27 cellular contexts compared by ENCODE assay signal in genomic region chr19:2201473-2202148, GRCh38. TPM values are rescaled to one million over a fixed set of nuclear protein-coding genes. Genes with fewer than 3 reads are reported as not detected.
DNase-seq lines count a peak whose midpoint lies in the region; ATAC-seq, FAIRE-seq and TF ChIP-seq lines count a peak whose summit lies in the region.
"Had no signal": no experiment of that assay in that cellular context is flagged by ENCODE, and none has a peak within 500 bp of the region (broad histone marks: within the 10 kb centered on the region; RNA-seq: fewer than 3 reads in every experiment).

No MANE protein-coding gene starts in this region.

- peaks cover 3% of the 10 kb centered on the region; the same call in 1 of the 2 replicates for H3K79me2 ChIP-seq in GM12878 (ENCODE audit: control insufficient read depth, insufficient read depth, low read length)

- peaks cover 3% of the 10 kb centered on the region for H3K4me1 Mint-ChIP-seq in activated CD4-positive, alpha-beta memory T cell treated with anti-CD3 and anti-CD28 coated beads for 36 hours (ENCODE audit: low read depth)
- H3K4me1 Mint-ChIP-seq: activated CD4-positive, alpha-beta T cell treated with anti-CD3 and anti-CD28 coated beads for 36 hours had no signal

- BruUV-seq in A673 (replicated peaks; lab: Mats Ljungman, UMichigan) (no TSS peak), GM12878 (replicated peaks; lab: Mats Ljungman, UMichigan) (TSS peak; percentile 32)

- H3K27me3 ChIP-seq in A673 (replicated peaks; ENCODE audit: insufficient read depth, low read depth, low read length, poor library complexity) (no peaks in the 10 kb centered on the region), HUES64 (ENCODE audit: insufficient read depth, low read length) (no peaks in the 10 kb centered on the region), GM12878 (replicated peaks in 1 of 2; ENCODE audit: control insufficient read depth in 2 of 2, insufficient read depth in 2 of 2, low read length in 1 of 2) (no peaks in the 10 kb centered on the region)
- H3K27me3 ChIP-seq: right lobe of liver had no signal

- TF ChIP-seq POLR2A in GM12878 (IDR thresholded peaks at IDR 0.05; ENCODE audit: low read depth, low read length): no peak

- FAIRE-seq in GM12878 (lab: Jason Lieb, UNC): no peak
- FAIRE-seq: HepG2 had no signal

- H3K9me3 ChIP-seq in A673 (ENCODE audit: low read depth, low read length, poor library complexity, severe bottlenecking) (no peaks in the 10 kb centered on the region), HUES64 (ENCODE audit: insufficient read depth, low read depth, low read length) (no peaks in the 10 kb centered on the region), GM12878 (replicated peaks; ENCODE audit: control insufficient read depth, insufficient read depth, low read length) (no peaks in the 10 kb centered on the region)
- H3K9me3 ChIP-seq: right lobe of liver had no signal

- ATAC-seq in GM12878: no peak
- no peak for ATAC-seq in GM18907 (IDR thresholded peaks at IDR 0.05; ENCODE audit: unreplicated experiment)
- ATAC-seq: activated CD4-positive, alpha-beta T cell treated with anti-CD3 and anti-CD28 coated beads for 36 hours; activated CD8-positive, alpha-beta memory T cell treated with anti-CD3 and anti-CD28 coated beads, Interleukin-2, amount 10 ng/mL, durations not matched to agents 7 days and 5 days; effector memory CD8-positive, alpha-beta T cell; HepG2; naive thymus-derived CD8-positive, alpha-beta T cell; right lobe of liver; T-cell had no signal

- H3K36me3 ChIP-seq in A673 (ENCODE audit: insufficient read depth, low read length, poor library complexity, severe bottlenecking): peaks cover 11% of the 10 kb centered on the region
- peaks cover 28% of the 10 kb centered on the region for H3K36me3 ChIP-seq in HUES64 (ENCODE audit: insufficient read depth, low read length)
- H3K36me3 ChIP-seq in GM12878 (ENCODE audit: control insufficient read depth in 2 of 2, insufficient read depth in 2 of 2, low read length in 1 of 2): peaks cover 8 to 49% of the 10 kb centered on the region in 2 experiments; a peak in 3 of 4 replicates

- TF ChIP-seq CTCF in A673 (conservative IDR thresholded peaks at IDR 0.05; ENCODE audit: low read depth, low read length) (no peak), GM12878 (IDR thresholded peaks at IDR 0.05 in 2 of 3, conservative IDR thresholded peaks at IDR 0.05 in 1 of 3; ENCODE audit: control insufficient read depth in 2 of 3, extremely low read depth in 1 of 3, insufficient read depth in 1 of 3, low read depth in 3 of 3, low read length in 3 of 3) (no peak)

- no peaks in the 10 kb centered on the region for H3K27me3 Mint-ChIP-seq in activated CD4-positive, alpha-beta memory T cell treated with anti-CD3 and anti-CD28 coated beads for 36 hours
- H3K27me3 Mint-ChIP-seq: activated CD4-positive, alpha-beta T cell treated with anti-CD3 and anti-CD28 coated beads for 36 hours; activated CD8-positive, alpha-beta memory T cell treated with anti-CD3 and anti-CD28 coated beads, Interleukin-2, amount 10 ng/mL, durations not matched to agents 7 days and 5 days; activated naive CD4-positive, alpha-beta T cell treated with anti-CD3 and anti-CD28 coated beads, Interleukin-2, amount 50 U/mL, for 24 hours; effector memory CD8-positive, alpha-beta T cell; memory B cell; naive thymus-derived CD8-positive, alpha-beta T cell; T-cell had no signal

- WGBS in HUES64: 96% methylated on average over 21 of the region's 21 CpGs
- 97% methylated on average over 21 of the region's 21 CpGs for WGBS in GM12878 (ENCODE audit: insufficient coverage, insufficient replicate concordance, low lambda C conversion rate, missing lambda C conversion rate)

- H4K20me1 ChIP-seq in GM12878 (ENCODE audit: control insufficient read depth, insufficient read depth): 0 out of 2 replicates have a peak, but pooled peaks cover 2% of the 10 kb centered on the region

- DNase-seq in A673 (ENCODE audit: low spot score) (no peak), GM12878 (ENCODE audit: low read depth, low spot score) (no peak), kidney tubule cell (ENCODE audit: low spot score) (peak; percentile 3), mesenteric fat pad (ENCODE audit: low spot score) (no peak), NCI-H2196 treated with DMSO at 0.1 percent for 48 hours (lab: John Stamatoyannopoulos, UW; ENCODE audit: unreplicated experiment) (no peak)
- no peak for DNase-seq in activated CD4-positive, alpha-beta memory T cell treated with anti-CD3 and anti-CD28 coated beads for 36 hours
- DNase-seq: ACHN; activated CD4-positive, alpha-beta T cell treated with anti-CD3 and anti-CD28 coated beads for 36 hours; activated CD8-positive, alpha-beta memory T cell treated with anti-CD3 and anti-CD28 coated beads, Interleukin-2, amount 10 ng/mL, durations not matched to agents 7 days and 5 days; C1 segment of cervical spinal cord; effector memory CD8-positive, alpha-beta T cell; HCEC 1CT; naive thymus-derived CD8-positive, alpha-beta T cell; NCI-H1092 treated with DMSO at 0.1 percent for 48 hours; NCI-H2029 treated with DMSO at 0.1 percent for 48 hours; NCI-H345; NCI-H774; right lobe of liver; Right ventricle myocardium superior; stimulated activated CD4-positive, alpha-beta T cell treated with anti-CD3 and anti-CD28 coated beads, Interleukin-15, amount 100 ng/mL, for 24 hours; T-cell had no signal

- RAD21 ChIA-PET in GM12878 (lab: Charles Lee; ENCODE audit: unreplicated experiment): no interaction called here

- H3K4me3 Mint-ChIP-seq in activated CD4-positive, alpha-beta memory T cell treated with anti-CD3 and anti-CD28 coated beads for 36 hours: no peak overlapping the region
- H3K4me3 Mint-ChIP-seq: activated CD4-positive, alpha-beta T cell treated with anti-CD3 and anti-CD28 coated beads for 36 hours; activated CD8-positive, alpha-beta memory T cell treated with anti-CD3 and anti-CD28 coated beads, Interleukin-2, amount 10 ng/mL, durations not matched to agents 7 days and 5 days; activated naive CD4-positive, alpha-beta T cell treated with anti-CD3 and anti-CD28 coated beads, Interleukin-2, amount 50 U/mL, for 24 hours; activated T-helper 1 cell treated with anti-CD3 and anti-CD28 coated beads, Interleukin-12 subunit alpha, Interleukin-12 subunit beta, Interleukin-2, Interleukin-4 antibody, amounts not matched to agents 30 ng/mL and 10 ng/mL and 1 ng/mL, durations not matched to agents 14 hours and 24 hours and 36 hours; effector memory CD8-positive, alpha-beta T cell; memory B cell; naive thymus-derived CD8-positive, alpha-beta T cell; T-cell had no signal

- H3K9ac ChIP-seq in HUES64 (ENCODE audit: low read depth, low read length) (no peak overlapping the region), GM12878 (ENCODE audit: control insufficient read depth, insufficient read depth, low read length) (no peak overlapping the region)

- peaks cover 8% of the 10 kb centered on the region for H3K36me3 Mint-ChIP-seq in activated CD4-positive, alpha-beta memory T cell treated with anti-CD3 and anti-CD28 coated beads for 36 hours

- SMC1A ChIA-PET in GM12878 (lab: Charles Lee; ENCODE audit: uncharacterized antibody, unreplicated experiment): no interaction called here

- H3K27ac Mint-ChIP-seq in activated CD4-positive, alpha-beta memory T cell treated with anti-CD3 and anti-CD28 coated beads for 36 hours: no peak overlapping the region
- H3K27ac Mint-ChIP-seq: activated CD4-positive, alpha-beta T cell treated with anti-CD3 and anti-CD28 coated beads for 36 hours; activated CD8-positive, alpha-beta memory T cell treated with anti-CD3 and anti-CD28 coated beads, Interleukin-2, amount 10 ng/mL, durations not matched to agents 7 days and 5 days; activated naive CD4-positive, alpha-beta T cell treated with anti-CD3 and anti-CD28 coated beads, Interleukin-2, amount 50 U/mL, for 24 hours; activated T-helper 1 cell treated with anti-CD3 and anti-CD28 coated beads, Interleukin-12 subunit alpha, Interleukin-12 subunit beta, Interleukin-2, Interleukin-4 antibody, amounts not matched to agents 30 ng/mL and 10 ng/mL and 1 ng/mL, durations not matched to agents 14 hours and 24 hours and 36 hours; effector memory CD8-positive, alpha-beta T cell; memory B cell; T-cell had no signal

- in situ Hi-C loops in GM12878 (cut with MboI): no loop called here

- H3K4me2 ChIP-seq in GM12878 (ENCODE audit: control insufficient read depth, insufficient read depth): no peak overlapping the region

- intact Hi-C loops in A673 (cut with micrococcal nuclease; ENCODE audit: unreplicated experiment): no loop called here
- intact Hi-C loops in GM12878 (cut with micrococcal nuclease; ENCODE audit: unreplicated experiment): no loop called here
- intact Hi-C loops in activated CD4-positive, alpha-beta memory T cell treated with anti-CD3 and anti-CD28 coated beads for 36 hours (cut with micrococcal nuclease): no loop called here

- no peaks in the 10 kb centered on the region for H3K9me3 Mint-ChIP-seq in activated CD4-positive, alpha-beta memory T cell treated with anti-CD3 and anti-CD28 coated beads for 36 hours
- H3K9me3 Mint-ChIP-seq: activated naive CD4-positive, alpha-beta T cell treated with anti-CD3 and anti-CD28 coated beads, Interleukin-2, amount 50 U/mL, for 24 hours; activated T-helper 1 cell treated with anti-CD3 and anti-CD28 coated beads, Interleukin-12 subunit alpha, Interleukin-12 subunit beta, Interleukin-2, Interleukin-4 antibody, amounts not matched to agents 30 ng/mL and 10 ng/mL and 1 ng/mL, durations not matched to agents 14 hours and 24 hours and 36 hours; effector memory CD8-positive, alpha-beta T cell; memory B cell; naive thymus-derived CD8-positive, alpha-beta T cell; T-cell had no signal

- no peak overlapping the region for H2AFZ ChIP-seq in GM12878 (ENCODE audit: control insufficient read depth, low read depth, low read length)

- TF ChIP-seq EP300 in GM12878 (IDR thresholded peaks at IDR 0.05; ENCODE audit: borderline replicate concordance in 1 of 2, control insufficient read depth in 1 of 2, low read depth in 2 of 2, low read length in 2 of 2): no peak

- CTCF ChIA-PET in A673 (lab: Charles Lee) (no interaction called here), GM12878 (lab: Yijun Ruan, JAX) (interaction anchor here (0.5 to 1.2 kb wide), 2 partner anchors 18 to 30 kb away, joined by 3 to 4 read pairs; no protein-coding TSS in a partner anchor)
- CTCF ChIA-PET in activated CD4-positive, alpha-beta memory T cell treated with anti-CD3 and anti-CD28 coated beads for 36 hours (lab: Charles Lee): interaction anchor here (0.6 kb wide), 1 partner anchor 73 kb away, joined by 3 read pairs; no protein-coding TSS in a partner anchor

- no peak for TF ChIP-seq RAD21 in GM12878 (IDR thresholded peaks at IDR 0.05; ENCODE audit: insufficient read depth, low read depth, low read length)

- H3K27ac ChIP-seq in A673 (ENCODE audit: low read depth, low read length, poor library complexity, severe bottlenecking) (peak overlapping the region; percentile 16), HUES64 (ENCODE audit: low read depth, low read length) (peak overlapping the region; percentile 35; the same call in 1 of the 2 replicates), GM12878 (ENCODE audit: control insufficient read depth, insufficient read depth) (no peak overlapping the region)
- H3K27ac ChIP-seq: right lobe of liver had no signal

- POLR2A ChIA-PET in A673 (lab: Charles Lee; ENCODE audit: low non-redundant PET) (no interaction called here), GM12878 (lab: Charles Lee) (no interaction called here)
- POLR2A ChIA-PET in activated CD4-positive, alpha-beta memory T cell treated with anti-CD3 and anti-CD28 coated beads for 36 hours (lab: Charles Lee): no interaction called here

- H3K4me3 ChIP-seq in A673 (ENCODE audit: low read depth, low read length, poor library complexity, severe bottlenecking): no peak overlapping the region
- no peak overlapping the region for H3K4me3 ChIP-seq in HUES64 (ENCODE audit: low read length)
- no peak overlapping the region for H3K4me3 ChIP-seq in GM12878
- H3K4me3 ChIP-seq: right lobe of liver had no signal

- H3K4me1 ChIP-seq in A673 (ENCODE audit: insufficient read depth, low read length, poor library complexity, severe bottlenecking): no peaks in the 10 kb centered on the region
- no peaks in the 10 kb centered on the region for H3K4me1 ChIP-seq in HUES64 (ENCODE audit: insufficient read depth, low read length)
- H3K4me1 ChIP-seq in GM12878 (ENCODE audit: control insufficient read depth, insufficient read depth, low read length): no peaks in the 10 kb centered on the region
- H3K4me1 ChIP-seq: right lobe of liver had no signal

RNA-seq across cellular contexts. Expression of gene PLEKHJ1, which starts 34.5 kb away (rescaled TPM):
- total RNA-seq in A673 (2021): 73.7 and 75.9 TPM in 2 replicates
- polyA plus RNA-seq in HUES64 (2013, experiment 1 of 2): 93.8 TPM
- 88.1 TPM for polyA plus RNA-seq in HUES64 (2013, experiment 2 of 2)
- total RNA-seq in GM12878 (2013; cell fraction: nucleolus; rRNA removed): 30.4 and 31.3 TPM in 2 replicates
- 131 and 133 TPM in 2 replicates for total RNA-seq in GM12878 (2014; rRNA removed)
- 42.8 and 49.7 TPM in 2 replicates for total RNA-seq in GM12878 (2014; rRNA removed; fragmentation: Illumina TruSeq; extraction: Trizol)
- 92.9 and 98.0 TPM in 2 replicates for total RNA-seq in GM12878 (2021)
- 24.5 TPM for polyA plus RNA-seq in GM12878 (2011; ENCODE audit: low read depth)
- polyA plus RNA-seq in GM12878 (2011; rRNA removed): 27.7 and 52.0 TPM in 2 replicates
- 90.9 and 142 TPM in 2 replicates for polyA plus RNA-seq in GM12878 (2011; cell fraction: cytosol; rRNA removed)
- polyA plus RNA-seq in GM12878 (2011; cell fraction: nucleus; rRNA removed): 85.3 and 98.1 TPM in 2 replicates
- polyA plus RNA-seq in GM12878 (2012): 53.2 and 83.0 TPM in 2 replicates
- polyA plus RNA-seq in GM12878 (2014; fragmentation: Illumina TruSeq; extraction: Trizol): 13.8 and 32.4 TPM in 2 replicates
- polyA plus RNA-seq in GM12878 (2014; fragmentation: Nextera tagmentation; extraction: Ambion mirVana): 1 to 10 TPM; 1.3 to 6.9 TPM
- 133 and 158 TPM in 2 replicates for polyA plus RNA-seq in GM12878 (2014; rRNA removed)
- polyA plus RNA-seq in GM12878 (2016; fragmentation: Nextera tagmentation; extraction: Ambion mirVana): 100 to 1,000 TPM; 119 to 125 TPM
- polyA minus RNA-seq in GM12878 (2011; rRNA and poly(A)+ RNA removed): 9.7 and 26.1 TPM in 2 replicates
- polyA minus RNA-seq in GM12878 (2011; cell fraction: cytosol; rRNA and poly(A)+ RNA removed): 12.0 and 16.9 TPM in 2 replicates
- polyA minus RNA-seq in GM12878 (2011; cell fraction: nucleus; rRNA and poly(A)+ RNA removed): 14.1 and 27.3 TPM in 2 replicates
- total RNA-seq in mesenteric fat pad: 46.4 TPM
- 10 to 100 TPM; 60.8 to 64.0 TPM for total RNA-seq in activated CD4-positive, alpha-beta memory T cell treated with anti-CD3 and anti-CD28 coated beads for 36 hours

RNA-seq across cellular contexts. Expression of gene SF3A2, which starts 35.0 kb away (rescaled TPM):
- total RNA-seq in A673 (2021) (186 and 187 TPM in 2 replicates), GM12878 (2014; rRNA removed) (41.5 and 49.3 TPM in 2 replicates), GM12878 (2014; rRNA removed; fragmentation: Illumina TruSeq; extraction: Trizol) (12.3 and 15.6 TPM in 2 replicates), GM12878 (2021) (132 and 143 TPM in 2 replicates), mesenteric fat pad (46.2 TPM)
- 108 TPM for polyA plus RNA-seq in HUES64 (2013, experiment 1 of 2)
- 122 TPM for polyA plus RNA-seq in HUES64 (2013, experiment 2 of 2)
- total RNA-seq in GM12878 (2013; cell fraction: nucleolus; rRNA removed): 88.3 and 88.5 TPM in 2 replicates
- polyA plus RNA-seq in GM12878 (2011; ENCODE audit: low read depth): 49.8 TPM
- polyA plus RNA-seq in GM12878 (2011; rRNA removed) (3.3 and 5.4 TPM in 2 replicates), GM12878 (2014; fragmentation: Illumina TruSeq; extraction: Trizol) (2.4 and 26.9 TPM in 2 replicates), GM12878 (2014; fragmentation: Nextera tagmentation; extraction: Ambion mirVana) (under 1 TPM; 0.33 to 0.55 TPM), GM12878 (2014; rRNA removed) (36.2 and 61.3 TPM in 2 replicates), GM12878 (2016; fragmentation: Nextera tagmentation; extraction: Ambion mirVana) (10 to 100 TPM; 34.4 to 39.7 TPM)
- 11.1 and 14.5 TPM in 2 replicates for polyA plus RNA-seq in GM12878 (2011; cell fraction: cytosol; rRNA removed)
- polyA plus RNA-seq in GM12878 (2011; cell fraction: nucleus; rRNA removed): 89.6 and 126 TPM in 2 replicates
- 86.1 and 131 TPM in 2 replicates for polyA plus RNA-seq in GM12878 (2012)
- 10.2 and 25.5 TPM in 2 replicates for polyA minus RNA-seq in GM12878 (2011; rRNA and poly(A)+ RNA removed)
- polyA minus RNA-seq in GM12878 (2011; cell fraction: cytosol; rRNA and poly(A)+ RNA removed): 30.7 and 38.0 TPM in 2 replicates
- 69.4 and 102 TPM in 2 replicates for polyA minus RNA-seq in GM12878 (2011; cell fraction: nucleus; rRNA and poly(A)+ RNA removed)
- 100 to 1,000 TPM; 123 to 134 TPM for total RNA-seq in activated CD4-positive, alpha-beta memory T cell treated with anti-CD3 and anti-CD28 coated beads for 36 hours

RNA-seq across cellular contexts. Expression of gene DOT1L, which starts 37.9 kb away (rescaled TPM):
- total RNA-seq in A673 (2021) (71.2 and 78.8 TPM in 2 replicates), GM12878 (2014; rRNA removed) (9.2 and 9.5 TPM in 2 replicates), GM12878 (2014; rRNA removed; fragmentation: Illumina TruSeq; extraction: Trizol) (5.4 and 7.0 TPM in 2 replicates), GM12878 (2021) (54.7 and 59.5 TPM in 2 replicates), mesenteric fat pad (34.0 TPM)
- 26.7 TPM for polyA plus RNA-seq in HUES64 (2013, experiment 1 of 2)
- polyA plus RNA-seq in HUES64 (2013, experiment 2 of 2): 30.1 TPM
- total RNA-seq in GM12878 (2013; cell fraction: nucleolus; rRNA removed): 105 and 107 TPM in 2 replicates
- polyA plus RNA-seq in GM12878 (2011; ENCODE audit: low read depth): 4.5 TPM
- polyA plus RNA-seq in GM12878 (2011; rRNA removed) (7.1 and 11.4 TPM in 2 replicates), GM12878 (2014; fragmentation: Illumina TruSeq; extraction: Trizol) (2.9 and 9.6 TPM in 2 replicates), GM12878 (2014; fragmentation: Nextera tagmentation; extraction: Ambion mirVana) (under 1 TPM; 0.18 to 0.26 TPM), GM12878 (2014; rRNA removed) (22.2 and 29.1 TPM in 2 replicates), GM12878 (2016; fragmentation: Nextera tagmentation; extraction: Ambion mirVana) (10 to 100 TPM; 10.1 to 12.9 TPM)
- 15.1 and 16.5 TPM in 2 replicates for polyA plus RNA-seq in GM12878 (2011; cell fraction: cytosol; rRNA removed)
- polyA plus RNA-seq in GM12878 (2011; cell fraction: nucleus; rRNA removed): 106 and 193 TPM in 2 replicates
- polyA plus RNA-seq in GM12878 (2012): 17.8 and 23.1 TPM in 2 replicates
- polyA minus RNA-seq in GM12878 (2011; rRNA and poly(A)+ RNA removed): 21.3 and 24.5 TPM in 2 replicates
- polyA minus RNA-seq in GM12878 (2011; cell fraction: cytosol; rRNA and poly(A)+ RNA removed): 19.2 and 22.3 TPM in 2 replicates
- polyA minus RNA-seq in GM12878 (2011; cell fraction: nucleus; rRNA and poly(A)+ RNA removed): 26.8 and 37.7 TPM in 2 replicates
- 10 to 100 TPM; 50.2 to 53.7 TPM for total RNA-seq in activated CD4-positive, alpha-beta memory T cell treated with anti-CD3 and anti-CD28 coated beads for 36 hours

RNA-seq across cellular contexts. Expression of gene AMH, which starts 47.5 kb away (rescaled TPM):
- total RNA-seq in A673 (2021) (15.1 and 16.3 TPM in 2 replicates), GM12878 (2014; rRNA removed) (1.4 and 1.7 TPM in 2 replicates), GM12878 (2014; rRNA removed; fragmentation: Illumina TruSeq; extraction: Trizol) (0.18 TPM in 1 of 2 replicates, not detected in the other), GM12878 (2021) (2.1 and 3.5 TPM in 2 replicates), mesenteric fat pad (0.93 TPM)
- polyA plus RNA-seq in HUES64 (2013, experiment 1 of 2): 2.9 TPM
- 2.3 TPM for polyA plus RNA-seq in HUES64 (2013, experiment 2 of 2)
- total RNA-seq in GM12878 (2013; cell fraction: nucleolus; rRNA removed): 3.2 and 4.9 TPM in 2 replicates
- not detected for polyA plus RNA-seq in GM12878 (2011; ENCODE audit: low read depth)
- polyA plus RNA-seq in GM12878 (2011; rRNA removed) (0.20 and 0.22 TPM in 2 replicates), GM12878 (2014; fragmentation: Illumina TruSeq; extraction: Trizol) (not detected in 2 replicates), GM12878 (2014; fragmentation: Nextera tagmentation; extraction: Ambion mirVana) (not detected), GM12878 (2014; rRNA removed) (2.6 TPM in 2 replicates), GM12878 (2016; fragmentation: Nextera tagmentation; extraction: Ambion mirVana) (under 1 TPM in 1 of 2 experiments, not detected in 1; 0.17 TPM)
- polyA plus RNA-seq in GM12878 (2011; cell fraction: cytosol; rRNA removed): 0.30 and 0.89 TPM in 2 replicates
- 15.5 and 28.6 TPM in 2 replicates for polyA plus RNA-seq in GM12878 (2011; cell fraction: nucleus; rRNA removed)
- 0.27 and 0.92 TPM in 2 replicates for polyA plus RNA-seq in GM12878 (2012)
- 0.31 TPM in 1 of 2 replicates, not detected in the other for polyA minus RNA-seq in GM12878 (2011; rRNA and poly(A)+ RNA removed)
- polyA minus RNA-seq in GM12878 (2011; cell fraction: cytosol; rRNA and poly(A)+ RNA removed): 1.2 TPM in 1 of 2 replicates, not detected in the other
- polyA minus RNA-seq in GM12878 (2011; cell fraction: nucleus; rRNA and poly(A)+ RNA removed): 1.6 and 5.0 TPM in 2 replicates
- 1 to 10 TPM; 2.8 to 3.4 TPM for total RNA-seq in activated CD4-positive, alpha-beta memory T cell treated with anti-CD3 and anti-CD28 coated beads for 36 hours
- polyA plus RNA-seq: naive thymus-derived CD8-positive, alpha-beta T cell had no signal

RNA-seq across cellular contexts. Expression of gene AP3D1, which starts 50.2 kb away (rescaled TPM):
- total RNA-seq in A673 (2021): 148 and 154 TPM in 2 replicates
- polyA plus RNA-seq in HUES64 (2013, experiment 1 of 2): 105 TPM
- 103 TPM for polyA plus RNA-seq in HUES64 (2013, experiment 2 of 2)
- total RNA-seq in GM12878 (2013; cell fraction: nucleolus; rRNA removed): 141 and 170 TPM in 2 replicates
- 71.8 and 74.1 TPM in 2 replicates for total RNA-seq in GM12878 (2014; rRNA removed)
- total RNA-seq in GM12878 (2014; rRNA removed; fragmentation: Illumina TruSeq; extraction: Trizol): 25.6 and 26.7 TPM in 2 replicates
- total RNA-seq in GM12878 (2021): 98.4 and 108 TPM in 2 replicates
- 50.7 TPM for polyA plus RNA-seq in GM12878 (2011; ENCODE audit: low read depth)
- 21.1 and 58.0 TPM in 2 replicates for polyA plus RNA-seq in GM12878 (2011; rRNA removed)
- 88.7 and 101 TPM in 2 replicates for polyA plus RNA-seq in GM12878 (2011; cell fraction: cytosol; rRNA removed)
- polyA plus RNA-seq in GM12878 (2011; cell fraction: nucleus; rRNA removed): 363 and 377 TPM in 2 replicates
- polyA plus RNA-seq in GM12878 (2012): 74.6 and 86.8 TPM in 2 replicates
- 42.5 and 68.7 TPM in 2 replicates for polyA plus RNA-seq in GM12878 (2014; fragmentation: Illumina TruSeq; extraction: Trizol)
- polyA plus RNA-seq in GM12878 (2014; fragmentation: Nextera tagmentation; extraction: Ambion mirVana): 1 to 10 TPM; 1.5 to 3.0 TPM
- 67.6 and 77.8 TPM in 2 replicates for polyA plus RNA-seq in GM12878 (2014; rRNA removed)
- polyA plus RNA-seq in GM12878 (2016; fragmentation: Nextera tagmentation; extraction: Ambion mirVana): 10 to 100 TPM; 19.4 to 60.2 TPM
- polyA minus RNA-seq in GM12878 (2011; rRNA and poly(A)+ RNA removed): 83.2 and 90.6 TPM in 2 replicates
- 49.0 and 54.4 TPM in 2 replicates for polyA minus RNA-seq in GM12878 (2011; cell fraction: cytosol; rRNA and poly(A)+ RNA removed)
- 64.4 and 69.8 TPM in 2 replicates for polyA minus RNA-seq in GM12878 (2011; cell fraction: nucleus; rRNA and poly(A)+ RNA removed)
- 127 TPM for total RNA-seq in mesenteric fat pad
- total RNA-seq in activated CD4-positive, alpha-beta memory T cell treated with anti-CD3 and anti-CD28 coated beads for 36 hours: 10 to 100 TPM; 84.6 to 89.1 TPM
